ENCODE assay signal across 15 cellular contexts in genomic region chr2:102168026-102168425, GRCh38. TPM values are rescaled to one million over a fixed set of nuclear protein-coding genes. Genes with fewer than 3 reads are reported as not detected.
DNase-seq lines count a peak whose midpoint lies in the region; ATAC-seq lines count a peak whose summit lies in the region.
"Had no signal": no experiment of that assay in that cellular context is flagged by ENCODE, and none has a peak within 500 bp of the region (broad histone marks: within the 10 kb centered on the region; RNA-seq: fewer than 3 reads in every experiment).

No MANE protein-coding gene starts in this region.

- no peaks in the 10 kb centered on the region for H3K27me3 Mint-ChIP-seq in stimulated activated naive CD8-positive, alpha-beta T cell treated with anti-CD3 and anti-CD28 coated beads, Interleukin-15, amount 100 ng/mL, for 72 hours
- H3K27me3 Mint-ChIP-seq: CD4-positive, alpha-beta T cell had no signal

- peak overlapping the region in 1 of 2 donors; percentile 34 for H3K27ac Mint-ChIP-seq in stimulated activated naive CD8-positive, alpha-beta T cell treated with anti-CD3 and anti-CD28 coated beads, Interleukin-15, amount 100 ng/mL, for 72 hours
- H3K27ac Mint-ChIP-seq: B cell; CD4-positive, alpha-beta T cell; CD8-positive, alpha-beta T cell had no signal

- H3K4me1 Mint-ChIP-seq in stimulated activated naive CD8-positive, alpha-beta T cell treated with anti-CD3 and anti-CD28 coated beads, Interleukin-15, amount 100 ng/mL, for 72 hours, result peaks cover 23% of the 10 kb centered on the region
- H3K4me1 Mint-ChIP-seq: B cell had no signal

- no peak overlapping the region for H3K4me3 Mint-ChIP-seq in stimulated activated naive CD8-positive, alpha-beta T cell treated with anti-CD3 and anti-CD28 coated beads, Interleukin-15, amount 100 ng/mL, for 72 hours
- H3K4me3 Mint-ChIP-seq: B cell; CD4-positive, alpha-beta T cell; CD8-positive, alpha-beta T cell had no signal

- DNase-seq in activated CD4-positive, CD25-positive, alpha-beta regulatory T cell treated with anti-CD3 and anti-CD28 coated beads, Interleukin-2, amount 50 U/mL, for 72 hours, result no peak
- DNase-seq in stimulated activated naive CD8-positive, alpha-beta T cell treated with anti-CD3 and anti-CD28 coated beads, Interleukin-15, amount 100 ng/mL, for 72 hours, result no peak
- no peak for DNase-seq in stimulated activated naive CD8-positive, alpha-beta T cell treated with anti-CD3 and anti-CD28 coated beads, Interleukin-15, Interleukin-2, amounts not matched to agents 100 U/mL and 50 U/mL, for 24 hours
- no peak for DNase-seq in cardiac septum (ENCODE audit: low spot score)
- DNase-seq: AML-193; Caco-2; Calu3; CD4-positive, alpha-beta T cell; CD8-positive, alpha-beta T cell; DMS79 treated with DMSO at 0.1 percent for 48 hours; GF-D8 had no signal

- intact Hi-C loops in cardiac septum (cut with DNase I), result loop anchor here (5.0 kb wide), 1 partner anchor 74 kb away; no protein-coding TSS in a partner anchor

- peak; percentile 35 to 59 for ATAC-seq in activated CD4-positive, CD25-positive, alpha-beta regulatory T cell treated with anti-CD3 and anti-CD28 coated beads, Interleukin-2, amount 50 U/mL, for 24 hours
- peak; percentile 75 for ATAC-seq in stimulated activated naive CD8-positive, alpha-beta T cell treated with anti-CD3 and anti-CD28 coated beads, Interleukin-15, amount 100 ng/mL, for 72 hours
- ATAC-seq in stimulated activated naive CD8-positive, alpha-beta T cell treated with anti-CD3 and anti-CD28 coated beads, Interleukin-15, Interleukin-2, amounts not matched to agents 100 U/mL and 50 U/mL, for 24 hours, result no peak
- ATAC-seq: A549; CD8-positive, alpha-beta T cell had no signal

- H3K9me3 Mint-ChIP-seq in stimulated activated naive CD8-positive, alpha-beta T cell treated with anti-CD3 and anti-CD28 coated beads, Interleukin-15, amount 100 ng/mL, for 72 hours, result no peaks in the 10 kb centered on the region
- H3K9me3 Mint-ChIP-seq: CD4-positive, alpha-beta T cell; CD8-positive, alpha-beta T cell had no signal

RNA-seq across cellular contexts. Expression of gene IL1RL2, which starts 18.8 kb away (rescaled TPM):
- total RNA-seq in cardiac septum, result 0.35 TPM
- total RNA-seq: A172; B cell; Caco-2; CD4-positive, alpha-beta T cell; CD8-positive, alpha-beta T cell had no signal

RNA-seq across cellular contexts. Expression of gene IL1R1, which starts 25.5 kb away (rescaled TPM):
- 27.7 TPM for total RNA-seq in cardiac septum
- total RNA-seq: B cell had no signal
